1 cellular context compared by ENCODE assay signal in the genomic region with DNA sequence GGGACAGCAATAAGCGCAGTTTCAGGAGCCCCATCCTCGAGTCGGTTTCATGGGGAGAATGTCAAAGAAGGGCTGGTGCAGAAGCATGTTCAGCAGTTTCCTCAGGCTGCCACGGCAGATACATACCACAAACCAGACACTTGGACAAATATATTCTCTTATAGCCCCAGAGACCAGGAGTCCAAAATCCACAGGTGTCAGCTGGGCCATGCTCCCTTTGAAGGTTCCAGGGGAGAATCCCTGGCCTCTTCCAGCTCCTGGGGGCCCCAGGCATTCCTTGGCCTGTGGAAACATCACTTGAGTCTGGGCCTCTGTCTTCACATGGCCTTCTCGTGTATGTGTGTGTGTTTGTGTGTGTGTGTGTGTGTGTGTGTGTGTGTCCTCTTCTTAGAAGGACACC.
TF ChIP-seq lines count a peak whose summit lies in the region.

No MANE protein-coding gene starts in this region.

TF ChIP-seq in HEK293, 187 proteins besides CTCF, POLR2A, EP300 and RAD21 (continued from another document):
- TF ChIP-seq ZNF37A (tag by site-specific recombination; IDR thresholded peaks at IDR 0.05) (no peak), ZNF626 (tag by site-specific recombination; IDR thresholded peaks at IDR 0.05) (no peak), REPIN1 (tag by site-specific recombination; IDR thresholded peaks at IDR 0.05; ENCODE audit: low read depth) (no peak)
- TF ChIP-seq, protein P1, sequence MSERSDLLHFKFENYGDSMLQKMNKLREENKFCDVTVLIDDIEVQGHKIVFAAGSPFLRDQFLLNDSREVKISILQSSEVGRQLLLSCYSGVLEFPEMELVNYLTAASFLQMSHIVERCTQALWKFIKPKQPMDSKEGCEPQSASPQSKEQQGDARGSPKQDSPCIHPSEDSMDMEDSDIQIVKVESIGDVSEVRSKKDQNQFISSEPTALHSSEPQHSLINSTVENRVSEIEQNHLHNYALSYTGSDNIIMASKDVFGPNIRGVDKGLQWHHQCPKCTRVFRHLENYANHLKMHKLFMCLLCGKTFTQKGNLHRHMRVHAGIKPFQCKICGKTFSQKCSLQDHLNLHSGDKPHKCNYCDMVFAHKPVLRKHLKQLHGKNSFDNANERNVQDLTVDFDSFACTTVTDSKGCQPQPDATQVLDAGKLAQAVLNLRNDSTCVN (tag by site-specific recombination; optimal IDR thresholded peaks at IDR 0.05), result no peak
